ENCODE assay signal across 6 cellular contexts in genomic region chr19:48363500-48363809, GRCh38. TPM values are rescaled to one million over a fixed set of nuclear protein-coding genes. Genes with fewer than 3 reads are reported as not detected.
DNase-seq lines count a peak whose midpoint lies in the region; ATAC-seq, FAIRE-seq and TF ChIP-seq lines count a peak whose summit lies in the region.

No MANE protein-coding gene starts in this region.

- peak overlapping the region; percentile 8 for H3K18ac ChIP-seq in IMR-90 (ENCODE audit: low read depth, low read length)

- peak overlapping the region; percentile 88 for H4K91ac ChIP-seq in IMR-90 (ENCODE audit: insufficient read depth, low read depth, low read length)

- H2AK9ac ChIP-seq in IMR-90 (replicated peaks; ENCODE audit: low read depth, low read length, poor library complexity): peak overlapping the region; percentile 96

- no peak overlapping the region for H2BK20ac ChIP-seq in IMR-90 (ENCODE audit: low read depth, low read length)

- ATAC-seq in GM19455 (IDR thresholded peaks at IDR 0.05; ENCODE audit: unreplicated experiment): peak; percentile 12
- peak; percentile 10 for ATAC-seq in IMR-90 (ENCODE audit: low read depth)
- ATAC-seq in HG03095 (IDR thresholded peaks at IDR 0.05; ENCODE audit: unreplicated experiment): no peak

- no peak overlapping the region for H2BK120ac ChIP-seq in IMR-90 (ENCODE audit: low read depth, low read length)

- WGBS in IMR-90 (ENCODE audit: extremely low coverage in 2 of 2, insufficient read length in 1 of 2), 2 experiments: 0% methylated on average over 1 of the region's 10 CpGs; no CpG with 5 or more reads in 1 of the 2 experiments

- H2BK15ac ChIP-seq in IMR-90 (ENCODE audit: low read depth, low read length): no peak overlapping the region

- H3K9me1 ChIP-seq in IMR-90 (ENCODE audit: insufficient read depth, low read length) (no peaks in the 10 kb centered on the region; the same call in 1 of the 2 replicates), endothelial cell of umbilical vein (replicated peaks; ENCODE audit: control insufficient read depth, extremely low read depth, insufficient read depth, low read length) (no peaks in the 10 kb centered on the region)

- H3K14ac ChIP-seq in IMR-90 (replicated peaks; ENCODE audit: low read depth, low read length): peak overlapping the region; percentile 95

- H3K36me3 ChIP-seq in IMR-90 (ENCODE audit: control insufficient read depth, insufficient read depth, low read length): no peaks in the 10 kb centered on the region
- H3K36me3 ChIP-seq in endothelial cell of umbilical vein (ENCODE audit: control insufficient read depth in 2 of 2, extremely low read depth in 1 of 2, insufficient read depth in 2 of 2, low read length in 2 of 2): no peaks in the 10 kb centered on the region
- H3K36me3 ChIP-seq in skeletal muscle satellite cell (ENCODE audit: insufficient read depth, low read length): no peaks in the 10 kb centered on the region

- H3K4me2 ChIP-seq in IMR-90 (ENCODE audit: low read depth, low read length) (peak overlapping the region; percentile 79), endothelial cell of umbilical vein (ENCODE audit: insufficient read depth, low read length) (peak overlapping the region; percentile 73), skeletal muscle satellite cell (ENCODE audit: low read length) (peak overlapping the region; percentile 95)

- H2BK5ac ChIP-seq in IMR-90 (ENCODE audit: low read depth, low read length, poor library complexity, severe bottlenecking): peak overlapping the region; percentile 69

- no peak for TF ChIP-seq POLR2A in IMR-90 (IDR thresholded peaks at IDR 0.05; ENCODE audit: low read depth, low read length)
- TF ChIP-seq POLR2A in endothelial cell of umbilical vein (IDR thresholded peaks at IDR 0.05; ENCODE audit: low read depth, low read length): peak; percentile 12

- H3K27me3 ChIP-seq in IMR-90 (ENCODE audit: control insufficient read depth, insufficient read depth, low read length): no peaks in the 10 kb centered on the region
- H3K27me3 ChIP-seq in endothelial cell of umbilical vein (ENCODE audit: control insufficient read depth in 2 of 2, insufficient read depth in 2 of 2, low read length in 2 of 2): no peaks in the 10 kb centered on the region
- H3K27me3 ChIP-seq in skeletal muscle satellite cell (ENCODE audit: control insufficient read depth, insufficient read depth, low read length): no peaks in the 10 kb centered on the region

- dilution Hi-C loops in IMR-90 (cut with HindIII; ENCODE audit: low sequenced_read_pairs, unreplicated experiment) (no loop called here), endothelial cell of umbilical vein (cut with MboI; ENCODE audit: extremely low pct_ligation_motif_present, low sequenced_read_pairs) (no loop called here)

- H3K79me2 ChIP-seq in endothelial cell of umbilical vein (ENCODE audit: control insufficient read depth, insufficient read depth, low read length): no peaks in the 10 kb centered on the region

- TF ChIP-seq RAD21 in IMR-90 (IDR thresholded peaks at IDR 0.05; ENCODE audit: low read length): no peak

- H3K56ac ChIP-seq in IMR-90 (ENCODE audit: extremely low read depth, insufficient read depth, low read length): peak overlapping the region; percentile 77

- peak overlapping the region; percentile 42 for H3K4me3 ChIP-seq in IMR-90 (ENCODE audit: insufficient read depth, low read depth, low read length)
- peak overlapping the region; percentile 11 to 53 (median 35) for H3K4me3 ChIP-seq in endothelial cell of umbilical vein (replicated peaks in 1 of 3; ENCODE audit: insufficient read depth in 1 of 3, low read depth in 1 of 3, low read length in 3 of 3)
- H3K4me3 ChIP-seq in skeletal muscle satellite cell (ENCODE audit: low read length): peak overlapping the region; percentile 76

- BruUV-seq in IMR-90 (replicated peaks; lab: Mats Ljungman, UMichigan): no TSS peak
- TSS peak; percentile 71 for BruUV-seq in endothelial cell of umbilical vein (replicated peaks; lab: Mats Ljungman, UMichigan)

- TF ChIP-seq CTCF in IMR-90 (conservative IDR thresholded peaks at IDR 0.05; ENCODE audit: low read depth, low read length) (no peak), endothelial cell of umbilical vein (IDR thresholded peaks at IDR 0.05; ENCODE audit: extremely low read depth in 1 of 2, insufficient read depth in 1 of 2, low read depth in 1 of 2, low read length in 2 of 2) (no peak)

- POLR2A ChIA-PET in IMR-90 (lab: Charles Lee; ENCODE audit: unreplicated experiment): no interaction called here
- POLR2A ChIA-PET in endothelial cell of umbilical vein (lab: Charles Lee): interaction anchor here (0.6 to 1.4 kb wide), 3 partner anchors 12 to 253 kb away, joined by 3 to 7 read pairs (median 4); partner anchors contain the start of gene PLA2G4C

- intact Hi-C loops in IMR-90 (cut with micrococcal nuclease): no loop called here
- intact Hi-C loops in endothelial cell of umbilical vein (cut with micrococcal nuclease): no loop called here

- H3K4me1 ChIP-seq in IMR-90 (ENCODE audit: control insufficient read depth, insufficient read depth, low read length) (no peaks in the 10 kb centered on the region), endothelial cell of umbilical vein (ENCODE audit: control insufficient read depth, extremely low read depth, insufficient read depth, low read length) (peaks cover 8% of the 10 kb centered on the region), skeletal muscle satellite cell (ENCODE audit: control insufficient read depth, insufficient read depth, low read length) (peaks cover 13% of the 10 kb centered on the region)

- no peaks in the 10 kb centered on the region for H3K9me3 ChIP-seq in IMR-90 (ENCODE audit: control insufficient read depth, insufficient read depth, low read length)
- H3K9me3 ChIP-seq in endothelial cell of umbilical vein (replicated peaks; ENCODE audit: control insufficient read depth, insufficient read depth, low read length): no peaks in the 10 kb centered on the region
- H3K9me3 ChIP-seq in skeletal muscle satellite cell (replicated peaks; ENCODE audit: low read length): no peaks in the 10 kb centered on the region

- peak overlapping the region; percentile 89 for H3K4ac ChIP-seq in IMR-90 (ENCODE audit: low read depth, low read length)

- H3K9ac ChIP-seq in IMR-90 (ENCODE audit: low read depth, low read length) (peak overlapping the region; percentile 67), endothelial cell of umbilical vein (replicated peaks; ENCODE audit: extremely low read depth, insufficient read depth, low read length) (peak overlapping the region; percentile 68), skeletal muscle satellite cell (ENCODE audit: low read depth, low read length) (peak overlapping the region; percentile 88)

- in situ Hi-C loops in IMR-90 (cut with MboI; ENCODE audit: low sequenced_read_pairs): no loop called here

- DNase-seq in IMR-90 (no peak), endothelial cell of umbilical vein (ENCODE audit: low read depth, low spot score) (no peak), NCI-H774 (lab: John Stamatoyannopoulos, UW) (no peak)

- peak overlapping the region; percentile 76 for H4K5ac ChIP-seq in IMR-90 (ENCODE audit: low read depth, low read length)

- H3K79me1 ChIP-seq in IMR-90 (ENCODE audit: low read depth in 1 of 2, low read length in 2 of 2): peaks cover 0 to 7% of the 10 kb centered on the region in 2 experiments; a peak in 1 of 4 replicates

- peak overlapping the region; percentile 45 for H3K23ac ChIP-seq in IMR-90 (ENCODE audit: low read depth, low read length)

- H2AK5ac ChIP-seq in IMR-90 (ENCODE audit: low read depth, low read length): peak overlapping the region; percentile 97

- FAIRE-seq in endothelial cell of umbilical vein (lab: Jason Lieb, UNC): no peak

- CTCF ChIA-PET in IMR-90 (lab: Yijun Ruan, JAX) (interaction anchor here (0.5 to 0.8 kb wide), 3 partner anchors 10 to 39 kb away, joined by 3 to 4 read pairs (median 3); partner anchors contain the start of gene KDELR1), endothelial cell of umbilical vein (lab: Charles Lee) (interaction anchor here (1.0 to 4.5 kb wide), 9 partner anchors 13 to 221 kb away, joined by 3 to 29 read pairs (median 10); partner anchors contain the start of genes GRWD1 and KDELR1)

- peak overlapping the region; percentile 95 to 99 for H4K8ac ChIP-seq in IMR-90 (ENCODE audit: low read depth in 2 of 2, low read length in 2 of 2)

- H4K20me1 ChIP-seq in IMR-90 (ENCODE audit: insufficient read depth, low read length): no peaks in the 10 kb centered on the region
- no peaks in the 10 kb centered on the region for H4K20me1 ChIP-seq in endothelial cell of umbilical vein (replicated peaks; ENCODE audit: control insufficient read depth, extremely low read depth, insufficient read depth, low read length)

- H2AFZ ChIP-seq in IMR-90 (replicated peaks; ENCODE audit: low read length, poor library complexity) (peak overlapping the region; percentile 97), endothelial cell of umbilical vein (ENCODE audit: low read depth, low read length) (peak overlapping the region; percentile 55)

- H3K27ac ChIP-seq in IMR-90 (ENCODE audit: insufficient read depth, low read length) (peak overlapping the region; percentile 64), endothelial cell of umbilical vein (ENCODE audit: insufficient read depth, low read depth, low read length) (peak overlapping the region; percentile 40)

RNA-seq across cellular contexts. Expression of gene TMEM143, which starts 0.3 kb away (rescaled TPM):
- total RNA-seq in IMR-90 (2012; rRNA removed) (1.1 and 1.3 TPM in 2 replicates), endothelial cell of umbilical vein (4.6 and 7.3 TPM in 2 replicates)
- polyA plus RNA-seq in IMR-90 (2012; rRNA removed) (7.6 and 8.6 TPM in 2 replicates), endothelial cell of umbilical vein (5.4 and 6.2 TPM in 2 replicates)
- polyA plus RNA-seq in IMR-90 (2012; cell fraction: cytosol; rRNA removed): 4.5 and 6.5 TPM in 2 replicates
- polyA plus RNA-seq in IMR-90 (2012; cell fraction: nucleus; rRNA removed; ENCODE audit: low replicate concordance): 39.2 and 52.3 TPM in 2 replicates
- 3.0 and 3.7 TPM in 2 replicates for polyA plus RNA-seq in endothelial cell of umbilical vein (2011; cell fraction: cytosol; rRNA removed)
- polyA plus RNA-seq in endothelial cell of umbilical vein (2011; cell fraction: nucleus; rRNA removed): 15.8 and 21.1 TPM in 2 replicates
- 2.5 and 4.5 TPM in 2 replicates for polyA plus RNA-seq in endothelial cell of umbilical vein (2012)
- 3.7 and 4.2 TPM in 2 replicates for polyA minus RNA-seq in endothelial cell of umbilical vein
- polyA minus RNA-seq in endothelial cell of umbilical vein (2011; cell fraction: cytosol; rRNA and poly(A)+ RNA removed): 10.2 TPM
- polyA minus RNA-seq in endothelial cell of umbilical vein (2011; cell fraction: nucleus; rRNA and poly(A)+ RNA removed): 3.8 and 3.9 TPM in 2 replicates
- 3.3 and 3.9 TPM in 2 replicates for total RNA-seq in skeletal muscle satellite cell (2012; rRNA removed)

RNA-seq across cellular contexts. Expression of gene SYNGR4, which starts 0.7 kb away (rescaled TPM):
- total RNA-seq in IMR-90 (2012; rRNA removed) (not detected in 2 replicates), endothelial cell of umbilical vein (not detected in 2 replicates)
- polyA plus RNA-seq in IMR-90 (2012; rRNA removed) (not detected in 2 replicates), endothelial cell of umbilical vein (not detected in 2 replicates)
- 0.08 TPM in 1 of 2 replicates, not detected in the other for polyA plus RNA-seq in IMR-90 (2012; cell fraction: cytosol; rRNA removed)
- polyA plus RNA-seq in IMR-90 (2012; cell fraction: nucleus; rRNA removed; ENCODE audit: low replicate concordance): not detected in 2 replicates
- not detected in 2 replicates for polyA plus RNA-seq in endothelial cell of umbilical vein (2011; cell fraction: cytosol; rRNA removed)
- not detected in 2 replicates for polyA plus RNA-seq in endothelial cell of umbilical vein (2011; cell fraction: nucleus; rRNA removed)
- not detected in 2 replicates for polyA plus RNA-seq in endothelial cell of umbilical vein (2012)
- not detected in 2 replicates for polyA minus RNA-seq in endothelial cell of umbilical vein
- not detected for polyA minus RNA-seq in endothelial cell of umbilical vein (2011; cell fraction: cytosol; rRNA and poly(A)+ RNA removed)
- not detected in 2 replicates for polyA minus RNA-seq in endothelial cell of umbilical vein (2011; cell fraction: nucleus; rRNA and poly(A)+ RNA removed)
- not detected in 2 replicates for total RNA-seq in skeletal muscle satellite cell (2012; rRNA removed)

RNA-seq across cellular contexts. Expression of gene KDELR1, which starts 27.9 kb away (rescaled TPM):
- total RNA-seq in IMR-90 (2012; rRNA removed): 57.8 and 58.8 TPM in 2 replicates
- 171 and 180 TPM in 2 replicates for polyA plus RNA-seq in IMR-90 (2012; rRNA removed)
- polyA plus RNA-seq in IMR-90 (2012; cell fraction: cytosol; rRNA removed): 156 and 249 TPM in 2 replicates
- polyA plus RNA-seq in IMR-90 (2012; cell fraction: nucleus; rRNA removed; ENCODE audit: low replicate concordance): 112 and 118 TPM in 2 replicates
- 199 and 200 TPM in 2 replicates for total RNA-seq in endothelial cell of umbilical vein
- 224 and 233 TPM in 2 replicates for polyA plus RNA-seq in endothelial cell of umbilical vein
- 201 and 221 TPM in 2 replicates for polyA plus RNA-seq in endothelial cell of umbilical vein (2011; cell fraction: cytosol; rRNA removed)
- 89.6 and 98.5 TPM in 2 replicates for polyA plus RNA-seq in endothelial cell of umbilical vein (2011; cell fraction: nucleus; rRNA removed)
- 228 and 230 TPM in 2 replicates for polyA plus RNA-seq in endothelial cell of umbilical vein (2012)
- 174 and 180 TPM in 2 replicates for polyA minus RNA-seq in endothelial cell of umbilical vein
- 65.6 TPM for polyA minus RNA-seq in endothelial cell of umbilical vein (2011; cell fraction: cytosol; rRNA and poly(A)+ RNA removed)
- 23.2 and 33.9 TPM in 2 replicates for polyA minus RNA-seq in endothelial cell of umbilical vein (2011; cell fraction: nucleus; rRNA and poly(A)+ RNA removed)
- 65.7 and 118 TPM in 2 replicates for total RNA-seq in skeletal muscle satellite cell (2012; rRNA removed)

RNA-seq across cellular contexts. Expression of gene GRIN2D, which starts 30.0 kb away (rescaled TPM):
- total RNA-seq in IMR-90 (2012; rRNA removed): under 0.01 TPM in 2 replicates
- polyA plus RNA-seq in IMR-90 (2012; rRNA removed): 0.23 and 0.24 TPM in 2 replicates
- 0.16 and 0.30 TPM in 2 replicates for polyA plus RNA-seq in IMR-90 (2012; cell fraction: cytosol; rRNA removed)
- 0.30 and 0.69 TPM in 2 replicates for polyA plus RNA-seq in IMR-90 (2012; cell fraction: nucleus; rRNA removed; ENCODE audit: low replicate concordance)
- 1.8 and 2.1 TPM in 2 replicates for total RNA-seq in endothelial cell of umbilical vein
- polyA plus RNA-seq in endothelial cell of umbilical vein: 0.38 and 0.59 TPM in 2 replicates
- 0.47 and 0.52 TPM in 2 replicates for polyA plus RNA-seq in endothelial cell of umbilical vein (2011; cell fraction: cytosol; rRNA removed)
- polyA plus RNA-seq in endothelial cell of umbilical vein (2011; cell fraction: nucleus; rRNA removed): 0.91 and 1.0 TPM in 2 replicates
- 2.6 and 6.4 TPM in 2 replicates for polyA plus RNA-seq in endothelial cell of umbilical vein (2012)
- 0.81 and 1.3 TPM in 2 replicates for polyA minus RNA-seq in endothelial cell of umbilical vein
- 1.1 TPM for polyA minus RNA-seq in endothelial cell of umbilical vein (2011; cell fraction: cytosol; rRNA and poly(A)+ RNA removed)
- polyA minus RNA-seq in endothelial cell of umbilical vein (2011; cell fraction: nucleus; rRNA and poly(A)+ RNA removed): 0.96 and 1.1 TPM in 2 replicates
- total RNA-seq in skeletal muscle satellite cell (2012; rRNA removed): 0.76 and 1.1 TPM in 2 replicates

RNA-seq across cellular contexts. Expression of gene EMP3, which starts 38.1 kb away (rescaled TPM):
- total RNA-seq in IMR-90 (2012; rRNA removed) (128 and 147 TPM in 2 replicates), endothelial cell of umbilical vein (107 and 127 TPM in 2 replicates)
- polyA plus RNA-seq in IMR-90 (2012; rRNA removed) (632 and 675 TPM in 2 replicates), endothelial cell of umbilical vein (406 and 565 TPM in 2 replicates)
- polyA plus RNA-seq in IMR-90 (2012; cell fraction: cytosol; rRNA removed): 223 and 627 TPM in 2 replicates
- polyA plus RNA-seq in IMR-90 (2012; cell fraction: nucleus; rRNA removed; ENCODE audit: low replicate concordance): 136 and 285 TPM in 2 replicates
- polyA plus RNA-seq in endothelial cell of umbilical vein (2011; cell fraction: cytosol; rRNA removed): 210 and 239 TPM in 2 replicates
- 66.3 and 79.3 TPM in 2 replicates for polyA plus RNA-seq in endothelial cell of umbilical vein (2011; cell fraction: nucleus; rRNA removed)
- 182 and 216 TPM in 2 replicates for polyA plus RNA-seq in endothelial cell of umbilical vein (2012)
- polyA minus RNA-seq in endothelial cell of umbilical vein: 141 and 170 TPM in 2 replicates
- 101 TPM for polyA minus RNA-seq in endothelial cell of umbilical vein (2011; cell fraction: cytosol; rRNA and poly(A)+ RNA removed)
- polyA minus RNA-seq in endothelial cell of umbilical vein (2011; cell fraction: nucleus; rRNA and poly(A)+ RNA removed): 28.9 and 33.6 TPM in 2 replicates
- 167 and 399 TPM in 2 replicates for total RNA-seq in skeletal muscle satellite cell (2012; rRNA removed)
